12 cellular contexts compared by ENCODE assay signal in the genomic region with DNA sequence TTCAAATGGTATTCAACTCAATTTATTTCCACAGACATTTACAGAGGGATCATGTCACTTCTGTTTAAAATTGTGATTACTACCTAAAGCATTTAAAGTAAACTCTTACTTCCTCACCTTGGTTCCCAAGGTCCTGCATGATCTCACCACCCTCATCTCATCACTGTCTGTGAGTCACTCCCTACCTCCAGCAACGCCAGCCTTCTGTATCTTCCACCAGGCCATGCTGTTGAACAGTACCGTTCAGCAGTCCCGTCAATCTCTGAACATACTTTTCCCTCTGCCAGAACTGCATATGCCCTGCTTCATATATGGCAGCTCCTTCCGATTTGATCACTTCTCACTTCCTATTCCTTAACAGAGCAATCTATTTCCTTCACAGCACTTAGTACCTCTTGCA. TPM values are rescaled to one million over a fixed set of nuclear protein-coding genes. Genes with fewer than 3 reads are reported as not detected.
DNase-seq lines count a peak whose midpoint lies in the region; ATAC-seq and TF ChIP-seq lines count a peak whose summit lies in the region.
"Had no signal": no experiment of that assay in that cellular context is flagged by ENCODE, and none has a peak within 500 bp of the region (broad histone marks: within the 10 kb centered on the region; RNA-seq: fewer than 3 reads in every experiment).

No MANE protein-coding gene starts in this region.

- peaks cover 7% of the 10 kb centered on the region; the same call in 1 of the 2 replicates for H3F3A ChIP-seq in GM23248 (ENCODE audit: insufficient read depth)

- CTCF ChIA-PET in CD4-positive, alpha-beta T cell (lab: Charles Lee): interaction anchor here (1.4 to 1.6 kb wide), 2 partner anchors 15 to 30 kb away, joined by 3 to 7 read pairs; no protein-coding TSS in a partner anchor

- no peaks in the 10 kb centered on the region; the same call in 1 of the 2 replicates for H4K20me1 ChIP-seq in GM23248 (ENCODE audit: insufficient read depth)

- in situ Hi-C loops in GM23248 (cut with MboI): no loop called here

- H3K36me3 Mint-ChIP-seq in CD4-positive, alpha-beta T cell (ENCODE audit: low read depth): peaks cover 50% of the 10 kb centered on the region
- peaks cover 32% of the 10 kb centered on the region for H3K36me3 Mint-ChIP-seq in activated T-helper 17 cell treated with anti-CD3 and anti-CD28 coated beads, Interleukin-2, amount 50 U/mL, for 72 hours (ENCODE audit: low read depth)
- peaks cover 21% of the 10 kb centered on the region for H3K36me3 Mint-ChIP-seq in memory B cell

- intact Hi-C loops in CD4-positive, alpha-beta T cell (cut with DNase I, micrococcal nuclease): loop anchor here in 1 of 2 experiments (5.0 to 10.0 kb wide), 3 partner anchors 280 to 1143 kb away; partner anchors contain the start of genes APIP, CAPRIN1, PDHX and QSER1

- H3K27me3 ChIP-seq in CD4-positive, alpha-beta T cell (ENCODE audit: control insufficient read depth, insufficient read depth, low read length): no peaks in the 10 kb centered on the region
- no peaks in the 10 kb centered on the region for H3K27me3 ChIP-seq in GM23248 (replicated peaks; ENCODE audit: insufficient read depth)
- H3K27me3 ChIP-seq: uterus had no signal

- H3K4me1 ChIP-seq in GM23248 (ENCODE audit: insufficient read depth): 0 out of 2 replicates have a peak, but pooled peaks cover 10% of the 10 kb centered on the region
- H3K4me1 ChIP-seq: prostate gland, uterus had no signal

- no peaks in the 10 kb centered on the region for H3K27me3 Mint-ChIP-seq in CD4-positive, alpha-beta T cell
- H3K27me3 Mint-ChIP-seq in activated T-helper 17 cell treated with anti-CD3 and anti-CD28 coated beads, Interleukin-2, amount 50 U/mL, for 72 hours: no peaks in the 10 kb centered on the region
- peaks cover 3% of the 10 kb centered on the region for H3K27me3 Mint-ChIP-seq in memory B cell

- H3K79me2 ChIP-seq in GM23248 (ENCODE audit: insufficient read depth): peaks cover 43% of the 10 kb centered on the region

- no peak overlapping the region for H3K4me3 ChIP-seq in GM23248
- H3K4me3 ChIP-seq: prostate gland had no signal

- no peaks in the 10 kb centered on the region for H3K9me3 ChIP-seq in CD4-positive, alpha-beta T cell (ENCODE audit: control insufficient read depth, low read length)
- no peaks in the 10 kb centered on the region for H3K9me3 ChIP-seq in GM23248 (ENCODE audit: low read depth)
- H3K9me3 ChIP-seq: prostate gland, uterus had no signal

- H3K27ac Mint-ChIP-seq in CD4-positive, alpha-beta T cell: peak overlapping the region; percentile 97
- no peak overlapping the region for H3K27ac Mint-ChIP-seq in activated T-helper 17 cell treated with anti-CD3 and anti-CD28 coated beads, Interleukin-2, amount 50 U/mL, for 72 hours
- H3K27ac Mint-ChIP-seq in memory B cell: peak overlapping the region; percentile 17

- TF ChIP-seq CTCF in CD4-positive, alpha-beta T cell (IDR thresholded peaks at IDR 0.05): no peak

- no peak overlapping the region for H3K9ac ChIP-seq in GM23248

- no peak for ATAC-seq in CD4-positive, alpha-beta T cell (ENCODE audit: poor library complexity)
- ATAC-seq in activated T-helper 17 cell treated with anti-CD3 and anti-CD28 coated beads, Interleukin-2, amount 50 U/mL, for 72 hours (replicated peaks): peak; percentile 32
- ATAC-seq in memory B cell (ENCODE audit: low read depth): no peak

- H3K9me3 Mint-ChIP-seq in CD4-positive, alpha-beta T cell: no peaks in the 10 kb centered on the region
- H3K9me3 Mint-ChIP-seq in activated T-helper 17 cell treated with anti-CD3 and anti-CD28 coated beads, Interleukin-2, amount 50 U/mL, for 72 hours: no peaks in the 10 kb centered on the region
- H3K9me3 Mint-ChIP-seq in memory B cell: no peaks in the 10 kb centered on the region

- peak overlapping the region; percentile 97 for H3K4me3 Mint-ChIP-seq in CD4-positive, alpha-beta T cell
- peak overlapping the region; percentile 94 for H3K4me3 Mint-ChIP-seq in activated T-helper 17 cell treated with anti-CD3 and anti-CD28 coated beads, Interleukin-2, amount 50 U/mL, for 72 hours
- H3K4me3 Mint-ChIP-seq in memory B cell: peak overlapping the region; percentile 83

- H2AFZ ChIP-seq in GM23248: no peak overlapping the region

- H3K36me3 ChIP-seq in GM23248 (ENCODE audit: low read depth): peaks cover 14% of the 10 kb centered on the region; the same call in 1 of the 2 replicates
- H3K36me3 ChIP-seq: prostate gland, uterus had no signal

- no peak overlapping the region for H3K4me2 ChIP-seq in GM23248 (ENCODE audit: unreplicated experiment)

- no peak overlapping the region for H3K27ac ChIP-seq in CD4-positive, alpha-beta T cell (ENCODE audit: low read depth, low read length)
- H3K27ac ChIP-seq in GM23248: no peak overlapping the region
- H3K27ac ChIP-seq: prostate gland, uterus had no signal

- POLR2A ChIA-PET in CD4-positive, alpha-beta T cell (lab: Charles Lee): no interaction called here

- WGBS in GM23248 (ENCODE audit: low coverage in 1 of 2, low lambda C conversion rate in 2 of 2, missing lambda C conversion rate in 2 of 2), 2 experiments: 40 to 48% methylated on average over 4 of the region's 4 CpGs

- no peaks in the 10 kb centered on the region for H3K9me2 ChIP-seq in GM23248 (ENCODE audit: insufficient read depth)

- peaks cover 57% of the 10 kb centered on the region for H3K4me1 Mint-ChIP-seq in CD4-positive, alpha-beta T cell (ENCODE audit: low read depth)
- H3K4me1 Mint-ChIP-seq in activated T-helper 17 cell treated with anti-CD3 and anti-CD28 coated beads, Interleukin-2, amount 50 U/mL, for 72 hours: peaks cover 31% of the 10 kb centered on the region
- peaks cover 36% of the 10 kb centered on the region for H3K4me1 Mint-ChIP-seq in memory B cell

- no peak for DNase-seq in CD4-positive, alpha-beta T cell
- DNase-seq in GM23248 (peak; percentile 44), memory B cell (ENCODE audit: low spot score in 2 of 2) (no peak), amniotic stem cell (lab: John Stamatoyannopoulos, UW) (no peak), NCI-H1694 (lab: John Stamatoyannopoulos, UW) (no peak), iPS-NIHi7 (ENCODE audit: extremely low spot score) (no peak)
- no peak for DNase-seq in stimulated activated CD4-positive, alpha-beta T cell treated with anti-CD3 and anti-CD28 coated beads, Interleukin-12 subunit alpha, Interleukin-12 subunit beta, amount 100 ng/mL, for 4 hours
- DNase-seq: activated naive CD4-positive, alpha-beta T cell treated with anti-CD3 and anti-CD28 coated beads, Interleukin-2, amount 50 U/mL, for 16 hours; kidney; uterus had no signal

RNA-seq across cellular contexts. Expression of gene FBXO3, which starts 2.0 kb away (rescaled TPM):
- 10 to 100 TPM; 62.0 to 63.4 TPM for total RNA-seq in CD4-positive, alpha-beta T cell
- total RNA-seq in GM23248 (2014; rRNA removed; shearing (Covaris generic)): 44.6 and 72.2 TPM in 2 replicates
- 37.8 and 38.7 TPM in 2 replicates for polyA plus RNA-seq in GM23248 (2016; fragmentation: Nextera tagmentation; extraction: Ambion mirVana)
- total RNA-seq in activated T-helper 17 cell treated with anti-CD3 and anti-CD28 coated beads, Interleukin-2, amount 50 U/mL, for 72 hours: 10 to 100 TPM; 13.4 to 14.0 TPM

RNA-seq across cellular contexts. Expression of gene CD59, which starts 36.1 kb away (rescaled TPM):
- total RNA-seq in CD4-positive, alpha-beta T cell: 10 to 100 TPM; 35.2 to 37.8 TPM
- total RNA-seq in GM23248 (2014; rRNA removed; shearing (Covaris generic)): 1,166 and 1,314 TPM in 2 replicates
- polyA plus RNA-seq in GM23248 (2016; fragmentation: Nextera tagmentation; extraction: Ambion mirVana): 2,015 and 2,061 TPM in 2 replicates
- 100 to 1,000 TPM in 1 of 2 donors, 10 to 100 TPM in 1; 78.1 to 147 TPM for total RNA-seq in activated T-helper 17 cell treated with anti-CD3 and anti-CD28 coated beads, Interleukin-2, amount 50 U/mL, for 72 hours
